In genomic region chr1:94236630-94237290, GRCh38 we compare ENCODE assay signal across 7 cellular contexts. TPM values are rescaled to one million over a fixed set of nuclear protein-coding genes. Genes with fewer than 3 reads are reported as not detected.
DNase-seq lines count a peak whose midpoint lies in the region; ATAC-seq, FAIRE-seq and TF ChIP-seq lines count a peak whose summit lies in the region.

No MANE protein-coding gene starts in this region.

- H3K27me3 Mint-ChIP-seq in chondrocyte (ENCODE audit: low read depth) = no peaks in the 10 kb centered on the region

- TF ChIP-seq POLR2A in HepG2 (IDR thresholded peaks at IDR 0.05; ENCODE audit: insufficient read depth in 1 of 2, low read depth in 2 of 2, low read length in 2 of 2) = no peak

- CTCF ChIA-PET in HepG2 (lab: Yijun Ruan, JAX; ENCODE audit: low intra/inter-chr PET ratio, low total read pairs) = interaction anchor here (1.3 kb wide), 1 partner anchor 99 kb away, joined by 5 read pairs; no protein-coding TSS in a partner anchor

- FAIRE-seq in HepG2 (lab: Jason Lieb, UNC) = no peak

- H3K4me3 ChIP-seq in HepG2 (replicated peaks in 1 of 3; ENCODE audit: insufficient read depth in 1 of 3, low read depth in 2 of 3, low read length in 3 of 3) (peak overlapping the region; percentile 73 to 97 (median 93)), thymus (ENCODE audit: low read length) (peak overlapping the region; percentile 50)

- no peaks in the 10 kb centered on the region for H3K36me3 Mint-ChIP-seq in chondrocyte (ENCODE audit: low read depth)

- H3K79me2 ChIP-seq in HepG2 (ENCODE audit: insufficient read depth, low read length) = peaks cover 57% of the 10 kb centered on the region

- peaks cover 45% of the 10 kb centered on the region for H3K4me1 Mint-ChIP-seq in chondrocyte (ENCODE audit: low read depth)

- H3K9me3 ChIP-seq in HepG2 (ENCODE audit: low read length) (no peaks in the 10 kb centered on the region), thymus (ENCODE audit: control insufficient read depth) (peaks cover 2% of the 10 kb centered on the region)

- H3K9me3 Mint-ChIP-seq in chondrocyte (ENCODE audit: low read depth) = no peaks in the 10 kb centered on the region

- peak overlapping the region; percentile 97 for H3K4me3 Mint-ChIP-seq in chondrocyte (ENCODE audit: unreplicated experiment)

- peaks cover 3% of the 10 kb centered on the region for H4K20me1 ChIP-seq in HepG2 (ENCODE audit: insufficient read depth, low read length)

- POLR2A ChIA-PET in HepG2 (lab: Yijun Ruan, JAX) = interaction anchor here (0.5 to 3.1 kb wide), 24 partner anchors 9 to 257 kb away, joined by 3 to 43 read pairs (median 3); no protein-coding TSS in a partner anchor

- H3K9ac ChIP-seq in HepG2 (ENCODE audit: insufficient read depth, low read depth, low read length) = peak overlapping the region; percentile 88

- intact Hi-C loops in HepG2 (cut with micrococcal nuclease; ENCODE audit: unreplicated experiment) = loop anchor here (5.0 kb wide), 1 partner anchor 109 kb away; no protein-coding TSS in a partner anchor

- peak; percentile 74 for ATAC-seq in HepG2

- peak overlapping the region; percentile 92 for H3K27ac Mint-ChIP-seq in chondrocyte (ENCODE audit: unreplicated experiment)

- TSS peak; percentile 61 for BruUV-seq in HepG2 (replicated peaks; lab: Mats Ljungman, UMichigan)

- in situ Hi-C loops in HepG2 (cut with HindIII; ENCODE audit: extremely low pct_ligation_motif_present, low pct_unique_long_range_greater_than_20kb) = loop anchor here (5.0 kb wide), 1 partner anchor 174 kb away; no protein-coding TSS in a partner anchor

- peak overlapping the region; percentile 16 for H2AFZ ChIP-seq in HepG2 (ENCODE audit: low read length)

- TF ChIP-seq CTCF in chondrocyte (IDR thresholded peaks at IDR 0.05) (peak; percentile 69), HepG2 (CRISPR knock-in tag; IDR thresholded peaks at IDR 0.05) (peak; percentile 41)

- peaks cover 45% of the 10 kb centered on the region for H3K4me1 ChIP-seq in HepG2 (ENCODE audit: insufficient read depth, low read length)
- no peaks in the 10 kb centered on the region for H3K4me1 ChIP-seq in thymus (ENCODE audit: control insufficient read depth, insufficient read depth, low read length)

- H3K27ac ChIP-seq in HepG2 (ENCODE audit: extremely low read length, insufficient read depth, low read length) (peak overlapping the region; percentile 66), thymus (ENCODE audit: low read depth) (peak overlapping the region; percentile 66)

- no peak for TF ChIP-seq RAD21 in HepG2 (CRISPR knock-in tag; IDR thresholded peaks at IDR 0.05)

- peak overlapping the region; percentile 86 for H3K4me2 ChIP-seq in HepG2 (ENCODE audit: low read depth, low read length)

- H3K36me3 ChIP-seq in HepG2 (replicated peaks in 1 of 2; ENCODE audit: control insufficient read depth in 1 of 2, insufficient read depth in 2 of 2, low read length in 2 of 2) (no peaks in the 10 kb centered on the region), thymus (ENCODE audit: control insufficient read depth, insufficient read depth) (no peaks in the 10 kb centered on the region)

- TF ChIP-seq EP300 in HepG2 (IDR thresholded peaks at IDR 0.05; ENCODE audit: low read depth in 2 of 2, low read length in 2 of 2) (no peak), HepG2 (CRISPR knock-in tag; IDR thresholded peaks at IDR 0.05; ENCODE audit: borderline replicate concordance) (no peak)

- H3K27me3 ChIP-seq in HepG2 (ENCODE audit: control insufficient read depth in 1 of 2, insufficient read depth in 2 of 2, low read length in 2 of 2) (no peaks in the 10 kb centered on the region; a peak in 1 of 5 replicates), thymus (ENCODE audit: control insufficient read depth, insufficient read depth) (peaks cover 58% of the 10 kb centered on the region)

- 3% methylated on average over 9 of the region's 39 CpGs for WGBS in HepG2 (ENCODE audit: low lambda C conversion rate)
- WGBS in thymus = 2% methylated on average over 39 of the region's 39 CpGs

- DNase-seq in GM03348 (ENCODE audit: low spot score) = peak; percentile 34
- DNase-seq in HCEC 1CT = peak; percentile 63
- peak; percentile 50 for DNase-seq in NCI-H510A (lab: John Stamatoyannopoulos, UW)
- no peak for DNase-seq in chondrocyte (ENCODE audit: low spot score)
- no peak for DNase-seq in HepG2 (ENCODE audit: low spot score)
- DNase-seq in stimulated activated CD8-positive, alpha-beta memory T cell treated with anti-CD3 and anti-CD28 coated beads, Interleukin-4, amount 100 ng/mL, for 48 hours = no peak

TF ChIP-seq in HepG2, 621 proteins besides CTCF, POLR2A, EP300 and RAD21 (continues in another document):
- TF ChIP-seq RARA (CRISPR knock-in tag; IDR thresholded peaks at IDR 0.05) (no peak), JUNB (CRISPR knock-in tag; IDR thresholded peaks at IDR 0.05; ENCODE audit: borderline replicate concordance) (no peak), FOXO4 (CRISPR knock-in tag; conservative IDR thresholded peaks at IDR 0.05) (0 out of 2 replicates have a peak, but pooled peaks have one; percentile 40), ZNF589 (CRISPR knock-in tag; conservative IDR thresholded peaks at IDR 0.05) (no peak), ZNF251 (CRISPR knock-in tag; IDR thresholded peaks at IDR 0.05) (no peak), ZFP37 (CRISPR knock-in tag; IDR thresholded peaks at IDR 0.05; ENCODE audit: borderline replicate concordance) (no peak), NRL (CRISPR knock-in tag; IDR thresholded peaks at IDR 0.05; ENCODE audit: borderline replicate concordance) (no peak), HES4 (CRISPR knock-in tag; IDR thresholded peaks at IDR 0.05; ENCODE audit: borderline replicate concordance) (0 out of 2 replicates have a peak, but pooled peaks have one; percentile 66), ZNF274 (CRISPR knock-in tag; IDR thresholded peaks at IDR 0.05) (no peak), ZNF333 (CRISPR knock-in tag; IDR thresholded peaks at IDR 0.05; ENCODE audit: borderline replicate concordance) (peak; percentile 57; the same call in 1 of the 2 replicates), SRY (CRISPR knock-in tag; IDR thresholded peaks at IDR 0.05) (no peak), TBX2 (CRISPR knock-in tag; IDR thresholded peaks at IDR 0.05; ENCODE audit: borderline replicate concordance) (0 out of 2 replicates have a peak, but pooled peaks have one; percentile 41), CREB1 (IDR thresholded peaks at IDR 0.05) (no peak), CREB1 (CRISPR knock-in tag; IDR thresholded peaks at IDR 0.05) (no peak), ZNF850 (CRISPR knock-in tag; conservative IDR thresholded peaks at IDR 0.05) (no peak)

RNA-seq across cellular contexts. Expression of gene ARHGAP29, which starts 0.6 kb away (rescaled TPM):
- 44.0 to 44.8 TPM (median 44.7 TPM) in 3 replicates for total RNA-seq in chondrocyte
- total RNA-seq in HepG2 (2016; rRNA removed; fragmentation: Illumina TruSeq; extraction: Trizol) = 12.8 and 18.8 TPM in 2 replicates
- 3.5 and 3.8 TPM in 2 replicates for total RNA-seq in HepG2 (2016; cell fraction: cytosol; rRNA removed; fragmentation: Illumina TruSeq; extraction: Trizol; ENCODE audit: low read depth)
- total RNA-seq in HepG2 (2016; cell fraction: insoluble cytoplasmic fraction; rRNA removed; fragmentation: Illumina TruSeq; extraction: Trizol) = 12.2 and 19.4 TPM in 2 replicates
- total RNA-seq in HepG2 (2016; cell fraction: membrane; rRNA removed; fragmentation: Illumina TruSeq; extraction: Trizol) = 7.7 and 7.9 TPM in 2 replicates
- 21.5 and 22.3 TPM in 2 replicates for total RNA-seq in HepG2 (2016; cell fraction: nucleus; rRNA removed; fragmentation: Illumina TruSeq; extraction: Trizol)
- polyA plus RNA-seq in HepG2 (2011; rRNA removed) = 12.2 and 18.3 TPM in 2 replicates
- 5.3 and 7.0 TPM in 2 replicates for polyA plus RNA-seq in HepG2 (2011; cell fraction: cytosol; rRNA removed)
- polyA plus RNA-seq in HepG2 (2011; cell fraction: nucleus; rRNA removed) = 16.2 and 17.3 TPM in 2 replicates
- polyA plus RNA-seq in HepG2 (2012) = 9.4 and 11.6 TPM in 2 replicates
- 0.37 TPM in 2 replicates for polyA plus RNA-seq in HepG2 (2016; cell fraction: cytosol; fragmentation: Illumina TruSeq; extraction: Trizol; ENCODE audit: low read depth)
- 13.5 and 14.2 TPM in 2 replicates for polyA plus RNA-seq in HepG2 (2016; cell fraction: insoluble cytoplasmic fraction; fragmentation: Illumina TruSeq; extraction: Trizol; ENCODE audit: low read depth)
- 1.9 and 2.0 TPM in 2 replicates for polyA plus RNA-seq in HepG2 (2016; cell fraction: membrane; fragmentation: Illumina TruSeq; extraction: Trizol; ENCODE audit: low read depth)
- polyA plus RNA-seq in HepG2 (2016; cell fraction: nucleus; fragmentation: Illumina TruSeq; extraction: Trizol; ENCODE audit: insufficient read depth, low read depth) = 22.0 and 23.1 TPM in 2 replicates
- 3.3 and 11.6 TPM in 2 replicates for polyA minus RNA-seq in HepG2 (2011; rRNA and poly(A)+ RNA removed; ENCODE audit: low replicate concordance)
- 13.0 and 14.2 TPM in 2 replicates for polyA minus RNA-seq in HepG2 (2011; cell fraction: cytosol; rRNA and poly(A)+ RNA removed)
- 72.7 and 82.5 TPM in 2 replicates for polyA minus RNA-seq in HepG2 (2011; cell fraction: nucleus; rRNA and poly(A)+ RNA removed)
- 10.8 TPM for polyA plus RNA-seq in thymus

Comparison
In these comparisons a context has a peak if more than half of its experiments do, and no peak if none do; other contexts are left out.
1. DNase-seq: peak in GM03348 (single experiment), HCEC 1CT (single experiment) and NCI-H510A (single experiment); none in chondrocyte (single experiment), HepG2 (single experiment) and stimulated activated CD8-positive, alpha-beta memory T cell treated with anti-CD3 and anti-CD28 coated beads, Interleukin-4, amount 100 ng/mL, for 48 hours (single experiment).